Comparison of ENCODE assay signal across 1 cellular context in the genomic region with DNA sequence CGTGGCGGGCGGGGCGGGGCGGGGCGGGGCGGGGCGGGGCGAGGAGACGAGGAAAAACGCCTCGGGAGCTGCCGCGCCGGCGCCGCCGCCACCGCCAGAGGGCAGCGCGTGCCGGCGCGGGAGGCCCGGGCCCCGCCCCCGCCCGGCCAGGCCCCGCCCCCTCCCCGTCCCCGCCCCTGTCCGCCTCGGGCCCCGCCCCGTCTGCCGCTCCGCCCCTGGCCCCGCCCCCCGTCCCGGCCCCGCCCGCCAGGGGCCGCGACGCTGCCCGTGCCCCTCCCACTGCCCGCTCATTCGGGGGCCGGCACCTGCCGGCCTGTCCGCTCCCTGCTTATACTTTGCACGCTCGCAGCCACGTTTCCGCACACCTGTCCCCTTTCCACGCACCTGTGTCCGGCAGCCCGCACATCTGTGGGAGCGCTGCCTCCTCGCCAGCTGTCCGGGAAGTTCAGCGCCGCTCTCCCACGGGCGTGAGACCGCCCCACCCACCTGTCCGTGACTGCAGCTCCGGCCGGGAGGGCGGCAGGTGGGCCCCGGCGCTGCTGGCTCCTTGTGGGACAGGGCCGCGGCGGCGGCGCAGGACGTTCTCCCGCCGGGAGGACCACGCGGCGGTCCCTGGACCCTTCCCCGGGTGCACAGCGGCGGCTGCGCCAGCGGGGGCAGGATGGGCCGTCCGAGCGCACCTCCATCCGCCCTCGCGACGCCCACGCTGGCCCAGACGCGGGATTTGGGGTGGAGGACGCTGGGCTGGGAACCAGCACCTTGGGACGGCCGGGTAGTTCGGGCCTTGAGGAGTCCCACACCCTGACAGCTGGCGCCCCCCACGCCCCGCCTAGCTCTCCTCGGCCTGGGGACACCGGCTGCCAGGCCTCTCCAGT.
TF ChIP-seq lines count a peak whose summit lies in the region.

No MANE protein-coding gene starts in this region.

TF ChIP-seq in HepG2, 621 proteins besides CTCF, POLR2A, EP300 and RAD21 (continued from another document and continues in another):
- TF ChIP-seq ZNF547 (CRISPR knock-in tag; IDR thresholded peaks at IDR 0.05) (0 out of 2 replicates have a peak, but pooled peaks have one; percentile 17), RFX5 (IDR thresholded peaks at IDR 0.05; ENCODE audit: low read depth, low read length) (no peak), SMYD3 (CRISPR knock-in tag; IDR thresholded peaks at IDR 0.05) (no peak), SRY (CRISPR knock-in tag; IDR thresholded peaks at IDR 0.05) (no peak), JUND (CRISPR knock-in tag; IDR thresholded peaks at IDR 0.05) (no peak), ZNF782 (CRISPR knock-in tag; IDR thresholded peaks at IDR 0.05; ENCODE audit: borderline replicate concordance) (no peak), NCOA5 (CRISPR knock-in tag; IDR thresholded peaks at IDR 0.05) (no peak), POLR2G (IDR thresholded peaks at IDR 0.05; ENCODE audit: low read depth, low read length) (no peak), SNRNP70 (IDR thresholded peaks at IDR 0.05; ENCODE audit: low read depth, low read length) (no peak), TARDBP (CRISPR knock-in tag; IDR thresholded peaks at IDR 0.05) (no peak), NR2F6 (IDR thresholded peaks at IDR 0.05) (no peak), NR2F6 (CRISPR knock-in tag; IDR thresholded peaks at IDR 0.05) (no peak), HIVEP1 (CRISPR knock-in tag; IDR thresholded peaks at IDR 0.05) (no peak), NFE2L1 (CRISPR knock-in tag; IDR thresholded peaks at IDR 0.05; ENCODE audit: borderline replicate concordance) (no peak), ZNF619 (CRISPR knock-in tag; IDR thresholded peaks at IDR 0.05) (no peak), ZNF121 (CRISPR knock-in tag; IDR thresholded peaks at IDR 0.05) (no peak), ZNF761 (CRISPR knock-in tag; conservative IDR thresholded peaks at IDR 0.05) (no peak), MIER2 (CRISPR knock-in tag; IDR thresholded peaks at IDR 0.05) (no peak), ZFP36L2 (CRISPR knock-in tag; IDR thresholded peaks at IDR 0.05) (no peak), POGZ (CRISPR knock-in tag; IDR thresholded peaks at IDR 0.05) (no peak), GZF1 (CRISPR knock-in tag; IDR thresholded peaks at IDR 0.05) (no peak), MAZ (IDR thresholded peaks at IDR 0.05; ENCODE audit: borderline replicate concordance, low read depth, low read length) (peak; percentile 47; the same call in 1 of the 2 replicates), MAZ (CRISPR knock-in tag; IDR thresholded peaks at IDR 0.05; ENCODE audit: low read depth) (peak; percentile 42; the same call in 1 of the 2 replicates), ZKSCAN1 (IDR thresholded peaks at IDR 0.05; ENCODE audit: low read length) (no peak), ZSCAN22 (CRISPR knock-in tag; IDR thresholded peaks at IDR 0.05) (no peak), CHCHD3 (CRISPR knock-in tag; IDR thresholded peaks at IDR 0.05) (no peak), ZNF20 (CRISPR knock-in tag; IDR thresholded peaks at IDR 0.05) (no peak), ZSCAN12 (CRISPR knock-in tag; IDR thresholded peaks at IDR 0.05) (no peak), ZNF564 (CRISPR knock-in tag; IDR thresholded peaks at IDR 0.05) (no peak), HOXA3 (CRISPR knock-in tag; IDR thresholded peaks at IDR 0.05) (no peak; the same call in 1 of the 2 replicates), ZMYM2 (CRISPR knock-in tag; IDR thresholded peaks at IDR 0.05) (no peak)
- TF ChIP-seq, protein P1, sequence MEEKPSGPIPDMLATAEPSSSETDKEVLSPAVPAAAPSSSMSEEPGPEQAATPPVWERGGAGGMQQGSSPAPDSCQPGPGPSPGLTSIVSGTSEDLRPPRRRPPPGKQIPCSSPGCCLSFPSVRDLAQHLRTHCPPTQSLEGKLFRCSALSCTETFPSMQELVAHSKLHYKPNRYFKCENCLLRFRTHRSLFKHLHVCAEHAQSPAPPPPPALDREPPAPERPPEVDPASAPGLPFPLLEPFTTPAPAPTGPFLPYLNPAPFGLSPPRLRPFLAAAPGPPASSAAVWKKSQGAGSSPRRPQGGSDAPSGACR (CRISPR knock-in tag; IDR thresholded peaks at IDR 0.05): no peak
- TF ChIP-seq, protein P2, sequence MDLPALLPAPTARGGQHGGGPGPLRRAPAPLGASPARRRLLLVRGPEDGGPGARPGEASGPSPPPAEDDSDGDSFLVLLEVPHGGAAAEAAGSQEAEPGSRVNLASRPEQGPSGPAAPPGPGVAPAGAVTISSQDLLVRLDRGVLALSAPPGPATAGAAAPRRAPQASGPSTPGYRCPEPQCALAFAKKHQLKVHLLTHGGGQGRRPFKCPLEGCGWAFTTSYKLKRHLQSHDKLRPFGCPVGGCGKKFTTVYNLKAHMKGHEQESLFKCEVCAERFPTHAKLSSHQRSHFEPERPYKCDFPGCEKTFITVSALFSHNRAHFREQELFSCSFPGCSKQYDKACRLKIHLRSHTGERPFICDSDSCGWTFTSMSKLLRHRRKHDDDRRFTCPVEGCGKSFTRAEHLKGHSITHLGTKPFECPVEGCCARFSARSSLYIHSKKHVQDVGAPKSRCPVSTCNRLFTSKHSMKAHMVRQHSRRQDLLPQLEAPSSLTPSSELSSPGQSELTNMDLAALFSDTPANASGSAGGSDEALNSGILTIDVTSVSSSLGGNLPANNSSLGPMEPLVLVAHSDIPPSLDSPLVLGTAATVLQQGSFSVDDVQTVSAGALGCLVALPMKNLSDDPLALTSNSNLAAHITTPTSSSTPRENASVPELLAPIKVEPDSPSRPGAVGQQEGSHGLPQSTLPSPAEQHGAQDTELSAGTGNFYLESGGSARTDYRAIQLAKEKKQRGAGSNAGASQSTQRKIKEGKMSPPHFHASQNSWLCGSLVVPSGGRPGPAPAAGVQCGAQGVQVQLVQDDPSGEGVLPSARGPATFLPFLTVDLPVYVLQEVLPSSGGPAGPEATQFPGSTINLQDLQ (CRISPR knock-in tag; IDR thresholded peaks at IDR 0.05): no peak
- TF ChIP-seq, protein P3, sequence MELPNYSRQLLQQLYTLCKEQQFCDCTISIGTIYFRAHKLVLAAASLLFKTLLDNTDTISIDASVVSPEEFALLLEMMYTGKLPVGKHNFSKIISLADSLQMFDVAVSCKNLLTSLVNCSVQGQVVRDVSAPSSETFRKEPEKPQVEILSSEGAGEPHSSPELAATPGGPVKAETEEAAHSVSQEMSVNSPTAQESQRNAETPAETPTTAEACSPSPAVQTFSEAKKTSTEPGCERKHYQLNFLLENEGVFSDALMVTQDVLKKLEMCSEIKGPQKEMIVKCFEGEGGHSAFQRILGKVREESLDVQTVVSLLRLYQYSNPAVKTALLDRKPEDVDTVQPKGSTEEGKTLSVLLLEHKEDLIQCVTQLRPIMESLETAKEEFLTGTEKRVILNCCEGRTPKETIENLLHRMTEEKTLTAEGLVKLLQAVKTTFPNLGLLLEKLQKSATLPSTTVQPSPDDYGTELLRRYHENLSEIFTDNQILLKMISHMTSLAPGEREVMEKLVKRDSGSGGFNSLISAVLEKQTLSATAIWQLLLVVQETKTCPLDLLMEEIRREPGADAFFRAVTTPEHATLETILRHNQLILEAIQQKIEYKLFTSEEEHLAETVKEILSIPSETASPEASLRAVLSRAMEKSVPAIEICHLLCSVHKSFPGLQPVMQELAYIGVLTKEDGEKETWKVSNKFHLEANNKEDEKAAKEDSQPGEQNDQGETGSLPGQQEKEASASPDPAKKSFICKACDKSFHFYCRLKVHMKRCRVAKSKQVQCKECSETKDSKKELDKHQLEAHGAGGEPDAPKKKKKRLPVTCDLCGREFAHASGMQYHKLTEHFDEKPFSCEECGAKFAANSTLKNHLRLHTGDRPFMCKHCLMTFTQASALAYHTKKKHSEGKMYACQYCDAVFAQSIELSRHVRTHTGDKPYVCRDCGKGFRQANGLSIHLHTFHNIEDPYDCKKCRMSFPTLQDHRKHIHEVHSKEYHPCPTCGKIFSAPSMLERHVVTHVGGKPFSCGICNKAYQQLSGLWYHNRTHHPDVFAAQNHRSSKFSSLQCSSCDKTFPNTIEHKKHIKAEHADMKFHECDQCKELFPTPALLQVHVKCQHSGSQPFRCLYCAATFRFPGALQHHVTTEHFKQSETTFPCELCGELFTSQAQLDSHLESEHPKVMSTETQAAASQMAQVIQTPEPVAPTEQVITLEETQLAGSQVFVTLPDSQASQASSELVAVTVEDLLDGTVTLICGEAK (IDR thresholded peaks at IDR 0.05): no peak
- TF ChIP-seq, protein P3 (CRISPR knock-in tag; IDR thresholded peaks at IDR 0.05): no peak
- TF ChIP-seq, protein P4, sequence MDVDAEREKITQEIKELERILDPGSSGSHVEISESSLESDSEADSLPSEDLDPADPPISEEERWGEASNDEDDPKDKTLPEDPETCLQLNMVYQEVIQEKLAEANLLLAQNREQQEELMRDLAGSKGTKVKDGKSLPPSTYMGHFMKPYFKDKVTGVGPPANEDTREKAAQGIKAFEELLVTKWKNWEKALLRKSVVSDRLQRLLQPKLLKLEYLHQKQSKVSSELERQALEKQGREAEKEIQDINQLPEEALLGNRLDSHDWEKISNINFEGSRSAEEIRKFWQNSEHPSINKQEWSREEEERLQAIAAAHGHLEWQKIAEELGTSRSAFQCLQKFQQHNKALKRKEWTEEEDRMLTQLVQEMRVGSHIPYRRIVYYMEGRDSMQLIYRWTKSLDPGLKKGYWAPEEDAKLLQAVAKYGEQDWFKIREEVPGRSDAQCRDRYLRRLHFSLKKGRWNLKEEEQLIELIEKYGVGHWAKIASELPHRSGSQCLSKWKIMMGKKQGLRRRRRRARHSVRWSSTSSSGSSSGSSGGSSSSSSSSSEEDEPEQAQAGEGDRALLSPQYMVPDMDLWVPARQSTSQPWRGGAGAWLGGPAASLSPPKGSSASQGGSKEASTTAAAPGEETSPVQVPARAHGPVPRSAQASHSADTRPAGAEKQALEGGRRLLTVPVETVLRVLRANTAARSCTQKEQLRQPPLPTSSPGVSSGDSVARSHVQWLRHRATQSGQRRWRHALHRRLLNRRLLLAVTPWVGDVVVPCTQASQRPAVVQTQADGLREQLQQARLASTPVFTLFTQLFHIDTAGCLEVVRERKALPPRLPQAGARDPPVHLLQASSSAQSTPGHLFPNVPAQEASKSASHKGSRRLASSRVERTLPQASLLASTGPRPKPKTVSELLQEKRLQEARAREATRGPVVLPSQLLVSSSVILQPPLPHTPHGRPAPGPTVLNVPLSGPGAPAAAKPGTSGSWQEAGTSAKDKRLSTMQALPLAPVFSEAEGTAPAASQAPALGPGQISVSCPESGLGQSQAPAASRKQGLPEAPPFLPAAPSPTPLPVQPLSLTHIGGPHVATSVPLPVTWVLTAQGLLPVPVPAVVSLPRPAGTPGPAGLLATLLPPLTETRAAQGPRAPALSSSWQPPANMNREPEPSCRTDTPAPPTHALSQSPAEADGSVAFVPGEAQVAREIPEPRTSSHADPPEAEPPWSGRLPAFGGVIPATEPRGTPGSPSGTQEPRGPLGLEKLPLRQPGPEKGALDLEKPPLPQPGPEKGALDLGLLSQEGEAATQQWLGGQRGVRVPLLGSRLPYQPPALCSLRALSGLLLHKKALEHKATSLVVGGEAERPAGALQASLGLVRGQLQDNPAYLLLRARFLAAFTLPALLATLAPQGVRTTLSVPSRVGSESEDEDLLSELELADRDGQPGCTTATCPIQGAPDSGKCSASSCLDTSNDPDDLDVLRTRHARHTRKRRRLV (CRISPR knock-in tag; IDR thresholded peaks at IDR 0.05): no peak
- TF ChIP-seq, protein P5, sequence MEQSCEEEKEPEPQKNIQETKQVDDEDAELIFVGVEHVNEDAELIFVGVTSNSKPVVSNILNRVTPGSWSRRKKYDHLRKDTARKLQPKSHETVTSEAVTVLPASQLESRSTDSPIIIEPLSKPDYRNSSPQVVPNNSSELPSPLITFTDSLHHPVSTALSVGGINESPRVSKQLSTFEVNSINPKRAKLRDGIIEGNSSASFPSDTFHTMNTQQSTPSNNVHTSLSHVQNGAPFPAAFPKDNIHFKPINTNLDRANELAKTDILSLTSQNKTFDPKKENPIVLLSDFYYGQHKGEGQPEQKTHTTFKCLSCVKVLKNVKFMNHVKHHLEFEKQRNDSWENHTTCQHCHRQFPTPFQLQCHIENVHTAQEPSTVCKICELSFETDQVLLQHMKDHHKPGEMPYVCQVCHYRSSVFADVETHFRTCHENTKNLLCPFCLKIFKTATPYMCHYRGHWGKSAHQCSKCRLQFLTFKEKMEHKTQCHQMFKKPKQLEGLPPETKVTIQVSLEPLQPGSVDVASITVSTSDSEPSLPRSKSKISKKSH (CRISPR knock-in tag; IDR thresholded peaks at IDR 0.05; ENCODE audit: borderline replicate concordance): no peak
- TF ChIP-seq, protein P6, sequence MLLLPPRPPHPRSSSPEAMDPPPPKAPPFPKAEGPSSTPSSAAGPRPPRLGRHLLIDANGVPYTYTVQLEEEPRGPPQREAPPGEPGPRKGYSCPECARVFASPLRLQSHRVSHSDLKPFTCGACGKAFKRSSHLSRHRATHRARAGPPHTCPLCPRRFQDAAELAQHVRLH (CRISPR knock-in tag; IDR thresholded peaks at IDR 0.05; ENCODE audit: borderline replicate concordance, low read depth): no peak
- TF ChIP-seq, protein P7, sequence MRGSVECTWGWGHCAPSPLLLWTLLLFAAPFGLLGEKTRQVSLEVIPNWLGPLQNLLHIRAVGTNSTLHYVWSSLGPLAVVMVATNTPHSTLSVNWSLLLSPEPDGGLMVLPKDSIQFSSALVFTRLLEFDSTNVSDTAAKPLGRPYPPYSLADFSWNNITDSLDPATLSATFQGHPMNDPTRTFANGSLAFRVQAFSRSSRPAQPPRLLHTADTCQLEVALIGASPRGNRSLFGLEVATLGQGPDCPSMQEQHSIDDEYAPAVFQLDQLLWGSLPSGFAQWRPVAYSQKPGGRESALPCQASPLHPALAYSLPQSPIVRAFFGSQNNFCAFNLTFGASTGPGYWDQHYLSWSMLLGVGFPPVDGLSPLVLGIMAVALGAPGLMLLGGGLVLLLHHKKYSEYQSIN (CRISPR knock-in tag; IDR thresholded peaks at IDR 0.05; ENCODE audit: borderline replicate concordance): no peak
